Comparison of ENCODE assay signal across 10 cellular contexts in genomic region chr22:37735054-37735453, GRCh38. TPM values are rescaled to one million over a fixed set of nuclear protein-coding genes. Genes with fewer than 3 reads are reported as not detected.
DNase-seq lines count a peak whose midpoint lies in the region; ATAC-seq and TF ChIP-seq lines count a peak whose summit lies in the region.
"Had no signal": no experiment of that assay in that cellular context is flagged by ENCODE, and none has a peak within 500 bp of the region (broad histone marks: within the 10 kb centered on the region; RNA-seq: fewer than 3 reads in every experiment).

No MANE protein-coding gene starts in this region.

- H3K27ac ChIP-seq in SK-N-SH (ENCODE audit: low read depth in 2 of 2, low read length in 1 of 2), result peak overlapping the region in 1 of 2 experiments; percentile 8; a peak in 1 of 4 replicates
- H3K27ac ChIP-seq: HL-60 had no signal

- ATAC-seq in Right ventricle myocardium superior (ENCODE audit: poor library complexity), result peak; percentile 39
- no peak for ATAC-seq in GM18868 (IDR thresholded peaks at IDR 0.05; ENCODE audit: unreplicated experiment)

- peaks cover 0 to 10% of the 10 kb centered on the region in 2 experiments; a peak in 1 of 4 replicates for H3K4me1 ChIP-seq in SK-N-SH (ENCODE audit: control insufficient read depth in 1 of 2, insufficient read depth in 2 of 2, low read depth in 1 of 2, low read length in 1 of 2)

- H3K9ac ChIP-seq in SK-N-SH, result no peak overlapping the region

- no peak overlapping the region for H3K4me3 Mint-ChIP-seq in progenitor cell of endocrine pancreas (ENCODE audit: low read depth)
- H3K4me3 Mint-ChIP-seq: T-helper 1 cell treated with Interleukin-12 subunit alpha and Interleukin-12 subunit beta and Interleukin-4 antibody, amounts not matched to agents 30 μg/mL and 1 μg/mL, for 36 hours had no signal

- POLR2A ChIA-PET in SK-N-SH (lab: Yijun Ruan, JAX), result interaction anchor here (0.7 kb wide), 2 partner anchors 49 to 128 kb away, joined by 3 read pairs; partner anchors contain the start of gene NOL12

- H3F3A ChIP-seq in SK-N-SH (replicated peaks; ENCODE audit: insufficient read depth), result no peaks in the 10 kb centered on the region

- intact Hi-C loops in Right ventricle myocardium superior (cut with DNase I), result no loop called here

- peaks cover 31% of the 10 kb centered on the region for H3K4me1 Mint-ChIP-seq in progenitor cell of endocrine pancreas (ENCODE audit: low read depth)

- no peaks in the 10 kb centered on the region for H3K9me2 ChIP-seq in SK-N-SH

- H3K27ac Mint-ChIP-seq in progenitor cell of endocrine pancreas, result peak overlapping the region; percentile 76
- H3K27ac Mint-ChIP-seq: T-helper 1 cell treated with Interleukin-12 subunit alpha and Interleukin-12 subunit beta and Interleukin-4 antibody, amounts not matched to agents 30 μg/mL and 1 μg/mL, for 36 hours had no signal

- no peaks in the 10 kb centered on the region for H3K9me3 Mint-ChIP-seq in progenitor cell of endocrine pancreas (ENCODE audit: low read depth)
- H3K9me3 Mint-ChIP-seq: T-helper 1 cell treated with Interleukin-12 subunit alpha and Interleukin-12 subunit beta and Interleukin-4 antibody, amounts not matched to agents 30 μg/mL and 1 μg/mL, for 36 hours had no signal

- H3K36me3 Mint-ChIP-seq in progenitor cell of endocrine pancreas (ENCODE audit: insufficient read depth), result peaks cover 13% of the 10 kb centered on the region

- H3K4me2 ChIP-seq in SK-N-SH, result no peak overlapping the region

- no peaks in the 10 kb centered on the region for H3K36me3 ChIP-seq in SK-N-SH (replicated peaks in 1 of 2; ENCODE audit: control insufficient read depth in 1 of 2, insufficient read depth in 2 of 2, low read length in 1 of 2)

- CTCF ChIA-PET in SK-N-SH (lab: Yijun Ruan, JAX), result interaction anchor here (0.7 to 6.8 kb wide), 25 partner anchors 13 to 171 kb away, joined by 3 to 45 read pairs (median 4); partner anchors contain the start of genes LGALS1 and TRIOBP

- TF ChIP-seq CTCF in SK-N-SH (IDR thresholded peaks at IDR 0.05), result peak; percentile 41
- peak; percentile 53 for TF ChIP-seq CTCF in progenitor cell of endocrine pancreas (IDR thresholded peaks at IDR 0.05; ENCODE audit: unreplicated experiment)

- H3K27me3 ChIP-seq in SK-N-SH (ENCODE audit: insufficient read depth), result no peaks in the 10 kb centered on the region

- no CpG with 5 or more reads among the region's 10 CpGs for WGBS in SK-N-SH (ENCODE audit: low lambda C conversion rate)

- DNase-seq in ELR (ENCODE audit: low read depth) (peak; percentile 68), SK-N-SH (peak; percentile 91), Right ventricle myocardium superior (peak; percentile 68), progenitor cell of endocrine pancreas (ENCODE audit: low spot score, unreplicated experiment) (peak; percentile 50), NCI-H1105 treated with DMSO at 0.1 percent for 48 hours (lab: John Stamatoyannopoulos, UW) (no peak), NCI-H510A (lab: John Stamatoyannopoulos, UW) (no peak)
- DNase-seq in activated T-cell treated with anti-CD3 and anti-CD28 coated beads, Interleukin-2, amount 50 U/mL, for 48 hours, result no peak

- H4K20me1 ChIP-seq in SK-N-SH (ENCODE audit: insufficient read depth), result no peaks in the 10 kb centered on the region

- H2AFZ ChIP-seq in SK-N-SH (ENCODE audit: low read depth), result no peak overlapping the region

- TF ChIP-seq RAD21 in SK-N-SH (IDR thresholded peaks at IDR 0.05; ENCODE audit: low read length), result peak; percentile 72

- no peak overlapping the region; a peak in 1 of 4 replicates for H3K4me3 ChIP-seq in SK-N-SH (ENCODE audit: low read depth in 2 of 2, low read length in 1 of 2)

- H3K79me2 ChIP-seq in SK-N-SH (ENCODE audit: insufficient read depth), result no peaks in the 10 kb centered on the region

- TF ChIP-seq EP300 in SK-N-SH (IDR thresholded peaks at IDR 0.05; ENCODE audit: borderline replicate concordance in 1 of 2, low read depth in 1 of 2, low read length in 1 of 2), result no peak

- no peaks in the 10 kb centered on the region for H3K9me3 ChIP-seq in SK-N-SH

- H3K27me3 Mint-ChIP-seq in progenitor cell of endocrine pancreas, result peaks cover 5% of the 10 kb centered on the region

TF ChIP-seq in SK-N-SH, 30 proteins besides CTCF, POLR2A, EP300 and RAD21:
- TF ChIP-seq YY1 (IDR thresholded peaks at IDR 0.05; ENCODE audit: low read depth), result no peak
- no peak for TF ChIP-seq GABPA (IDR thresholded peaks at IDR 0.05; ENCODE audit: low read depth)
- TF ChIP-seq SMC3 (IDR thresholded peaks at IDR 0.05; ENCODE audit: low read depth, low read length), result peak; percentile 56
- TF ChIP-seq MXI1 (IDR thresholded peaks at IDR 0.05; ENCODE audit: low read depth, low read length), result peak; percentile 26; the same call in 1 of the 2 replicates
TF ChIP-seq in SK-N-SH: peak in this region for 2.

RNA-seq across cellular contexts. Expression of gene TRIOBP, which starts 38.2 kb away (rescaled TPM):
- polyA plus RNA-seq in SK-N-SH (2012; rRNA removed), result 43.6 and 47.3 TPM in 2 replicates
- 23.6 and 36.7 TPM in 2 replicates for polyA plus RNA-seq in SK-N-SH (2012; cell fraction: cytosol; rRNA removed)
- 51.7 and 58.8 TPM in 2 replicates for polyA plus RNA-seq in SK-N-SH (2012; cell fraction: nucleus; rRNA removed)
- total RNA-seq in Right ventricle myocardium superior (78.6 TPM), progenitor cell of endocrine pancreas (73.0 and 78.7 TPM in 2 replicates)

RNA-seq across cellular contexts. Expression of gene NOL12, which starts 48.9 kb away (rescaled TPM):
- 48.2 and 52.2 TPM in 2 replicates for polyA plus RNA-seq in SK-N-SH (2012; rRNA removed)
- 40.0 and 45.5 TPM in 2 replicates for polyA plus RNA-seq in SK-N-SH (2012; cell fraction: cytosol; rRNA removed)
- polyA plus RNA-seq in SK-N-SH (2012; cell fraction: nucleus; rRNA removed), result 141 and 151 TPM in 2 replicates
- 14.3 TPM for total RNA-seq in Right ventricle myocardium superior
- 16.4 and 17.1 TPM in 2 replicates for total RNA-seq in progenitor cell of endocrine pancreas

RNA-seq across cellular contexts. Expression of gene LGALS1, which starts 59.6 kb away (rescaled TPM):
- polyA plus RNA-seq in SK-N-SH (2012; rRNA removed), result 9,680 and 12,045 TPM in 2 replicates
- 4,725 and 6,471 TPM in 2 replicates for polyA plus RNA-seq in SK-N-SH (2012; cell fraction: cytosol; rRNA removed)
- polyA plus RNA-seq in SK-N-SH (2012; cell fraction: nucleus; rRNA removed), result 4,064 and 4,989 TPM in 2 replicates
- total RNA-seq in Right ventricle myocardium superior, result 1,068 TPM
- total RNA-seq in progenitor cell of endocrine pancreas, result 0.81 TPM in 1 of 2 replicates, not detected in the other

Comparison
In these comparisons a context has a peak if more than half of its experiments do, and no peak if none do; other contexts are left out.
1. DNase-seq: peak in ELR (single experiment), SK-N-SH (single experiment), Right ventricle myocardium superior (single experiment) and progenitor cell of endocrine pancreas (single experiment); none in NCI-H1105 treated with DMSO at 0.1 percent for 48 hours (single experiment), NCI-H510A (single experiment) and activated T-cell treated with anti-CD3 and anti-CD28 coated beads, Interleukin-2, amount 50 U/mL, for 48 hours (0 of 2).
2. RNA of gene LGALS1, which starts 59.6 kb away (total RNA-seq): 1,068 TPM in Right ventricle myocardium superior (single experiment); 0.81 TPM in progenitor cell of endocrine pancreas; every median in the first group is over 100 times any median in the second.